13 cellular contexts compared by ENCODE assay signal in genomic region chr7:92785923-92786322, GRCh38. TPM values are rescaled to one million over a fixed set of nuclear protein-coding genes. Genes with fewer than 3 reads are reported as not detected.
DNase-seq lines count a peak whose midpoint lies in the region; ATAC-seq and TF ChIP-seq lines count a peak whose summit lies in the region.
"Had no signal": no experiment of that assay in that cellular context is flagged by ENCODE, and none has a peak within 500 bp of the region (broad histone marks: within the 10 kb centered on the region; RNA-seq: fewer than 3 reads in every experiment).

No MANE protein-coding gene starts in this region.

- H3K9me3 Mint-ChIP-seq in mesothelial cell of epicardium: peaks cover 39% of the 10 kb centered on the region

- H3K4me1 Mint-ChIP-seq in mesothelial cell of epicardium: peaks cover 19% of the 10 kb centered on the region

- peak overlapping the region; percentile 84 for H3K27ac Mint-ChIP-seq in mesothelial cell of epicardium
- H3K27ac Mint-ChIP-seq: T-helper 17 cell had no signal

- peaks cover 38% of the 10 kb centered on the region for H3K36me3 Mint-ChIP-seq in mesothelial cell of epicardium

- H3K4me3 ChIP-seq in choroid plexus epithelial cell (ENCODE audit: low read depth, low read length): no peak overlapping the region
- H3K4me3 ChIP-seq: BLaER1 treated with 17β-estradiol and CSF1 and Interleukin-3, amounts not matched to agents 10 nM and 100 nM; lower lobe of right lung had no signal

- no peaks in the 10 kb centered on the region for H3K27me3 Mint-ChIP-seq in mesothelial cell of epicardium (ENCODE audit: low read depth)
- H3K27me3 Mint-ChIP-seq: T-helper 17 cell had no signal

- H3K4me3 Mint-ChIP-seq in mesothelial cell of epicardium: no peak overlapping the region
- H3K4me3 Mint-ChIP-seq: T-helper 17 cell had no signal

- DNase-seq in AG08395 (ENCODE audit: low spot score): peak; percentile 60
- DNase-seq in LHCN-M2 (ENCODE audit: low read depth): peak; percentile 70
- peak; percentile 84 for DNase-seq in choroid plexus epithelial cell (ENCODE audit: low read depth)
- no peak for DNase-seq in mesothelial cell of epicardium (ENCODE audit: low spot score in 2 of 2, unreplicated experiment in 2 of 2)
- DNase-seq in SKM-1 (lab: John Stamatoyannopoulos, UW; ENCODE audit: unreplicated experiment): no peak
- no peak for DNase-seq in erythroblast (lab: John Stamatoyannopoulos, UW)
- DNase-seq: anterior cingulate cortex, lower lobe of right lung, NCI-H774, T-helper 17 cell had no signal

- TF ChIP-seq POLR2A in erythroblast (IDR thresholded peaks at IDR 0.05; ENCODE audit: low read length): no peak

- no peak for ATAC-seq in GM19395 (IDR thresholded peaks at IDR 0.05; ENCODE audit: unreplicated experiment)
- ATAC-seq in activated CD4-positive, CD25-positive, alpha-beta regulatory T cell treated with anti-CD3 and anti-CD28 coated beads, Interleukin-2, amount 50 U/mL, for 24 hours: no peak
- ATAC-seq: T-helper 17 cell had no signal

- TF ChIP-seq CTCF in choroid plexus epithelial cell (conservative IDR thresholded peaks at IDR 0.05; ENCODE audit: low read depth, low read length) (no peak), mesothelial cell of epicardium (IDR thresholded peaks at IDR 0.05; ENCODE audit: unreplicated experiment) (no peak)

RNA-seq across cellular contexts. Expression of gene CDK6, which starts 50.5 kb away (rescaled TPM):
- total RNA-seq in LHCN-M2 (2014; rRNA removed): 66.1 and 66.2 TPM in 2 replicates
- 19.8 TPM for polyA plus RNA-seq in LHCN-M2 (2012)
- total RNA-seq in mesothelial cell of epicardium: 136 to 138 TPM (median 138 TPM) in 3 replicates

Comparison
In these comparisons a context has a peak if more than half of its experiments do, and no peak if none do; other contexts are left out.
1. DNase-seq: peak in AG08395 (single experiment), LHCN-M2 (single experiment) and choroid plexus epithelial cell (single experiment); none in mesothelial cell of epicardium (0 of 2), SKM-1 (single experiment) and erythroblast (0 of 2).